In the genomic region with DNA sequence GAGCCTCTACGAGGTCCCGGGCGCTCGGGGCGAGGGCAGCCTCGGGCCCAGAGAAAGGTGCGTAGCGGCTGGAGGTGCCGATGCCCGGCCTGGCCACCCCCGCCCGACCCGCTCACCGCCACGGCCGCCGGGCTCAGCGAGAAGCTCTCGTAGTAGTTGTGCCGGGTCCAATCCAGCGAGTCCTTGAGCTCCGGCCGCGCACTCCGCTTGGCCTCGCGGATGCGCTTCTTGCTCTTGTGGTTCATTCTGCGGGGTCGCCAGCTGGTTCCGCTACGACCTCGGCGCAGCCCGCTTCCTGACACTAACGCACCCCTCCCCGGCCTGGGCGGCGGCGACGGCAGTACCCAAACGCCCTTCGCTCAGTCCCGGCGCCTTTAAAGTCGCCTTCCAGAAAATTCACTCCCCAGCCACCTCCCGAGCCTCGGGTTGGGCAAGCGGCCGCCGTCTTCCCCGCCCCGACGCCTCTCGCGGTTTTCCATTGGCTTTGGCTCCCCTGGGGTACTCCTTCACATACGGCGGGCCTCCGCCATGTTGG, we compare ENCODE assay signal across 8 cellular contexts. TPM values are rescaled to one million over a fixed set of nuclear protein-coding genes. Genes with fewer than 3 reads are reported as not detected.
A peak's percentile ranks its signal among the peaks of the same experiment; 100 is the strongest.
DNase-seq lines count a peak whose midpoint lies in the region; ATAC-seq and TF ChIP-seq lines count a peak whose summit lies in the region.

Gene JMJD6, minus strand, starts transcription at position 376 of the 535 bp plus-strand sequence. Its CDS starts 131 bp downstream, at position 245.

- H3K4me2 ChIP-seq in BLaER1, result peak within 1 kb of the TSS; percentile 91

- DNase-seq in NCI-H2196 treated with DMSO at 0.1 percent for 48 hours (lab: John Stamatoyannopoulos, UW; ENCODE audit: unreplicated experiment), result peak; percentile 99
- peak; percentile 96 for DNase-seq in WTC11 (ENCODE audit: low spot score)
- peak; percentile 97 for DNase-seq in dermis blood vessel endothelial cell
- peak; percentile 86 to 87 for DNase-seq in stimulated activated CD4-positive, alpha-beta T cell treated with anti-CD3 and anti-CD28 coated beads, Interleukin-2, amount 100 ng/mL, for 48 hours

- WGBS in liver, result under 1% methylated on average over 59 of the region's 59 CpGs

- peak within 1 kb of the TSS; percentile 80 for H3K4me3 ChIP-seq in BLaER1
- H3K4me3 ChIP-seq in liver (ENCODE audit: low read depth in 1 of 3, low read length in 3 of 3), result peak within 1 kb of the TSS; percentile 86 to 94 (median 93)

- no peak for TF ChIP-seq CTCF in WTC11 (IDR thresholded peaks at IDR 0.05)
- no peak for TF ChIP-seq CTCF in liver (IDR thresholded peaks at IDR 0.05; ENCODE audit: low read depth, low read length, missing input control)

- peaks cover 15% of the 10 kb centered on the region for H3K4me1 Mint-ChIP-seq in WTC11

- peak; percentile 75 for ATAC-seq in GM19023 (IDR thresholded peaks at IDR 0.05; ENCODE audit: unreplicated experiment)
- peak; percentile 71 for ATAC-seq in HG03159 (IDR thresholded peaks at IDR 0.05; ENCODE audit: unreplicated experiment)
- ATAC-seq in WTC11, result peak; percentile 92

- CTCF ChIA-PET in WTC11 (lab: Charles Lee), result interaction anchor here (0.7 to 2.7 kb wide), 6 partner anchors 13 to 328 kb away, joined by 3 to 12 read pairs (median 8); partner anchors contain the start of gene AANAT

- no peak for TF ChIP-seq RAD21 in liver (IDR thresholded peaks at IDR 0.05)

- H3K9me3 Mint-ChIP-seq in WTC11, result no peaks in the 10 kb centered on the region

- peaks cover 50% of the 10 kb centered on the region for H4K20me1 ChIP-seq in BLaER1

- H3K36me3 ChIP-seq in BLaER1 (peaks cover 59% of the 10 kb centered on the region), liver (ENCODE audit: control insufficient read depth in 4 of 4, insufficient read depth in 3 of 4, low read depth in 1 of 4, low read length in 3 of 4) (peaks cover 16 to 24% (median 21%) of the 10 kb centered on the region in 4 donors)

- H3K36me3 Mint-ChIP-seq in WTC11, result peaks cover 29% of the 10 kb centered on the region

- H3K4me3 Mint-ChIP-seq in WTC11, result peak within 1 kb of the TSS; percentile 89

- peak within 1 kb of the TSS; percentile 99 for H3K9ac ChIP-seq in BLaER1
- H3K9ac ChIP-seq in liver (ENCODE audit: low read depth in 1 of 2, low read length in 2 of 2), result peak within 1 kb of the TSS; percentile 90 to 96

- peak within 1 kb of the TSS; percentile 93 for H3K27ac Mint-ChIP-seq in WTC11

- H3K4me1 ChIP-seq in BLaER1 (peaks cover 77% of the 10 kb centered on the region), liver (ENCODE audit: control insufficient read depth in 4 of 4, insufficient read depth in 4 of 4, low read length in 3 of 4) (peaks cover 12 to 25% (median 21%) of the 10 kb centered on the region in 4 donors)

- H3K9me3 ChIP-seq in BLaER1 (no peaks in the 10 kb centered on the region), liver (ENCODE audit: control insufficient read depth in 4 of 4, low read length in 3 of 4) (no peaks in the 10 kb centered on the region)

- no peaks in the 10 kb centered on the region for H3K27me3 Mint-ChIP-seq in WTC11 (ENCODE audit: low read depth)

- peak within 1 kb of the TSS; percentile 100 for H3K27ac ChIP-seq in BLaER1
- H3K27ac ChIP-seq in liver (ENCODE audit: low read depth in 1 of 2, low read length in 2 of 2), result peak within 1 kb of the TSS; percentile 100

- no peaks in the 10 kb centered on the region for H3K27me3 ChIP-seq in BLaER1
- H3K27me3 ChIP-seq in liver (ENCODE audit: control insufficient read depth in 4 of 4, insufficient read depth in 4 of 4, low read length in 3 of 4), result no peaks in the 10 kb centered on the region

- POLR2A ChIA-PET in WTC11 (lab: Charles Lee), result interaction anchor here (0.5 to 4.1 kb wide), 4 partner anchors 11 to 536 kb away, joined by 3 to 28 read pairs (median 4); partner anchors contain the start of genes MFSD11 and SRSF2

TF ChIP-seq in WTC11, 78 proteins besides CTCF, POLR2A, EP300 and RAD21 (continues in another document):
- peak; percentile 66; the same call in 1 of the 2 replicates for TF ChIP-seq CREB1 (CRISPR knock-in tag; IDR thresholded peaks at IDR 0.05)
- TF ChIP-seq, protein P1, sequence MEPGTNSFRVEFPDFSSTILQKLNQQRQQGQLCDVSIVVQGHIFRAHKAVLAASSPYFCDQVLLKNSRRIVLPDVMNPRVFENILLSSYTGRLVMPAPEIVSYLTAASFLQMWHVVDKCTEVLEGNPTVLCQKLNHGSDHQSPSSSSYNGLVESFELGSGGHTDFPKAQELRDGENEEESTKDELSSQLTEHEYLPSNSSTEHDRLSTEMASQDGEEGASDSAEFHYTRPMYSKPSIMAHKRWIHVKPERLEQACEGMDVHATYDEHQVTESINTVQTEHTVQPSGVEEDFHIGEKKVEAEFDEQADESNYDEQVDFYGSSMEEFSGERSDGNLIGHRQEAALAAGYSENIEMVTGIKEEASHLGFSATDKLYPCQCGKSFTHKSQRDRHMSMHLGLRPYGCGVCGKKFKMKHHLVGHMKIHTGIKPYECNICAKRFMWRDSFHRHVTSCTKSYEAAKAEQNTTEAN (CRISPR knock-in tag; IDR thresholded peaks at IDR 0.05), result no peak
- peak; percentile 75 for TF ChIP-seq ETV6 (CRISPR knock-in tag; IDR thresholded peaks at IDR 0.05)
- TF ChIP-seq SP1 (CRISPR knock-in tag; conservative IDR thresholded peaks at IDR 0.05), result peak; percentile 90
- no peak for TF ChIP-seq ZNF671 (CRISPR knock-in tag; IDR thresholded peaks at IDR 0.05)
- TF ChIP-seq FOXP4 (CRISPR knock-in tag; IDR thresholded peaks at IDR 0.05), result peak; percentile 36; the same call in 1 of the 2 replicates
- no peak for TF ChIP-seq IRF2 (CRISPR knock-in tag; IDR thresholded peaks at IDR 0.05; ENCODE audit: borderline replicate concordance, low read depth)
- no peak; the same call in 1 of the 2 replicates for TF ChIP-seq ZNF232 (CRISPR knock-in tag; IDR thresholded peaks at IDR 0.05)

TF ChIP-seq in liver, 16 proteins besides CTCF, POLR2A, EP300 and RAD21 (continues in another document):
- no peak for TF ChIP-seq FOXA1 (IDR thresholded peaks at IDR 0.05)
- no peak for TF ChIP-seq HNF4G (IDR thresholded peaks at IDR 0.05)
- TF ChIP-seq, protein P2, sequence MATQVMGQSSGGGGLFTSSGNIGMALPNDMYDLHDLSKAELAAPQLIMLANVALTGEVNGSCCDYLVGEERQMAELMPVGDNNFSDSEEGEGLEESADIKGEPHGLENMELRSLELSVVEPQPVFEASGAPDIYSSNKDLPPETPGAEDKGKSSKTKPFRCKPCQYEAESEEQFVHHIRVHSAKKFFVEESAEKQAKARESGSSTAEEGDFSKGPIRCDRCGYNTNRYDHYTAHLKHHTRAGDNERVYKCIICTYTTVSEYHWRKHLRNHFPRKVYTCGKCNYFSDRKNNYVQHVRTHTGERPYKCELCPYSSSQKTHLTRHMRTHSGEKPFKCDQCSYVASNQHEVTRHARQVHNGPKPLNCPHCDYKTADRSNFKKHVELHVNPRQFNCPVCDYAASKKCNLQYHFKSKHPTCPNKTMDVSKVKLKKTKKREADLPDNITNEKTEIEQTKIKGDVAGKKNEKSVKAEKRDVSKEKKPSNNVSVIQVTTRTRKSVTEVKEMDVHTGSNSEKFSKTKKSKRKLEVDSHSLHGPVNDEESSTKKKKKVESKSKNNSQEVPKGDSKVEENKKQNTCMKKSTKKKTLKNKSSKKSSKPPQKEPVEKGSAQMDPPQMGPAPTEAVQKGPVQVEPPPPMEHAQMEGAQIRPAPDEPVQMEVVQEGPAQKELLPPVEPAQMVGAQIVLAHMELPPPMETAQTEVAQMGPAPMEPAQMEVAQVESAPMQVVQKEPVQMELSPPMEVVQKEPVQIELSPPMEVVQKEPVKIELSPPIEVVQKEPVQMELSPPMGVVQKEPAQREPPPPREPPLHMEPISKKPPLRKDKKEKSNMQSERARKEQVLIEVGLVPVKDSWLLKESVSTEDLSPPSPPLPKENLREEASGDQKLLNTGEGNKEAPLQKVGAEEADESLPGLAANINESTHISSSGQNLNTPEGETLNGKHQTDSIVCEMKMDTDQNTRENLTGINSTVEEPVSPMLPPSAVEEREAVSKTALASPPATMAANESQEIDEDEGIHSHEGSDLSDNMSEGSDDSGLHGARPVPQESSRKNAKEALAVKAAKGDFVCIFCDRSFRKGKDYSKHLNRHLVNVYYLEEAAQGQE (IDR thresholded peaks at IDR 0.05), result peak; percentile 78
- peak; percentile 98 for TF ChIP-seq YY1 (IDR thresholded peaks at IDR 0.05)
- TF ChIP-seq MAX (IDR thresholded peaks at IDR 0.05), result peak; percentile 41
- TF ChIP-seq EGR1 (IDR thresholded peaks at IDR 0.05; ENCODE audit: low read depth in 2 of 2), result peak in 1 of 2 donors; percentile 59
- TF ChIP-seq JUND (IDR thresholded peaks at IDR 0.05), result peak; percentile 24 to 54
- TF ChIP-seq RXRA (IDR thresholded peaks at IDR 0.05), result peak; percentile 54 to 68
- TF ChIP-seq HNF4A (conservative IDR thresholded peaks at IDR 0.05), result peak; percentile 47 to 56
- TF ChIP-seq SP1 (IDR thresholded peaks at IDR 0.05), result peak; percentile 67
- TF ChIP-seq, protein P3, sequence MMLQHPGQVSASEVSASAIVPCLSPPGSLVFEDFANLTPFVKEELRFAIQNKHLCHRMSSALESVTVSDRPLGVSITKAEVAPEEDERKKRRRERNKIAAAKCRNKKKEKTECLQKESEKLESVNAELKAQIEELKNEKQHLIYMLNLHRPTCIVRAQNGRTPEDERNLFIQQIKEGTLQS (IDR thresholded peaks at IDR 0.05), result no peak
- TF ChIP-seq NR2F2 (IDR thresholded peaks at IDR 0.05), result peak; percentile 46
- TF ChIP-seq FOXA2 (IDR thresholded peaks at IDR 0.05), result no peak
- no peak for TF ChIP-seq GABPA (IDR thresholded peaks at IDR 0.05 in 1 of 2, conservative IDR thresholded peaks at IDR 0.05 in 1 of 2)
- peak; percentile 75 for TF ChIP-seq TAF1 (conservative IDR thresholded peaks at IDR 0.05)

RNA-seq across cellular contexts. Expression of gene JMJD6, which starts in this region (rescaled TPM):
- 20.3 to 23.8 TPM (median 21.6 TPM) in 3 replicates for total RNA-seq in WTC11 (2021)
- total RNA-seq in dermis blood vessel endothelial cell, result 20.8 and 23.1 TPM in 2 replicates
- 10 to 100 TPM; 10.6 to 16.1 TPM for total RNA-seq in liver
- polyA plus RNA-seq in liver, result 10 to 100 TPM in 1 of 2 donors, 1 to 10 TPM in 1; 9.9 to 11.8 TPM

Comparison
In these comparisons a context has a peak if more than half of its experiments do, and no peak if none do; other contexts are left out.
1. Peak in every context shown above with its lines: DNase-seq, ATAC-seq, H3K4me3 ChIP-seq and H3K27ac ChIP-seq.